In the genomic region with DNA sequence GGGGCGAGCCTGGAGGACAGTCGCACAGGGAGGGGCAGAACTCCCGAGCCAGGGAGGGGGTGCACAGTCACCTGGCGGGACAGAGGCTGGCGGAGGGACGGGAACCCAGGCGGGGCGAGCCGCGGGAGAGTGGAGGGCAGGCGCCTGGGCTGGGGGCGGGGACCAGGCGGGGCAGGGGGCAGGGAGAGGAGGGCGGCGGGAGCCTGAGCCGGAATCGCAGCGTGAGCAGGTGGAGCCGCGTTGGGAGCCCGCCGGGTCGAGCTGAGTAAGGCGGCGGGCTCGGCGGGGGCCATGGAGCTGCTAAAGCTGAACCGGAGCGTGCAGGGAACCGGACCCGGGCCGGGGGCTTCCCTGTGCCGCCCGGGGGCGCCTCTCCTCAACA, we compare ENCODE assay signal across 9 cellular contexts. TPM values are rescaled to one million over a fixed set of nuclear protein-coding genes. Genes with fewer than 3 reads are reported as not detected.
DNase-seq lines count a peak whose midpoint lies in the region; ATAC-seq, FAIRE-seq and TF ChIP-seq lines count a peak whose summit lies in the region.
"Had no signal": no experiment of that assay in that cellular context is flagged by ENCODE, and none has a peak within 500 bp of the region (broad histone marks: within the 10 kb centered on the region; RNA-seq: fewer than 3 reads in every experiment).

Gene CCKBR, plus strand, starts transcription at position 201 of the 382 bp plus-strand sequence. Its CDS starts 91 bp downstream, at position 292.

- peaks cover 5% of the 10 kb centered on the region for H3K4me1 ChIP-seq in astrocyte (ENCODE audit: insufficient read depth, low read length)
- H3K4me1 ChIP-seq in subcutaneous abdominal adipose tissue (ENCODE audit: control insufficient read depth in 5 of 5, insufficient read depth in 5 of 5, low read length in 5 of 5) = peaks cover 0 to 17% (median 12%) of the 10 kb centered on the region in 5 donors
- H3K4me1 ChIP-seq: SJSA1 had no signal

- H3K9me3 ChIP-seq in astrocyte (ENCODE audit: insufficient read depth, low read depth, low read length) (no peaks in the 10 kb centered on the region), subcutaneous abdominal adipose tissue (ENCODE audit: control insufficient read depth in 5 of 5, low read length in 5 of 5) (no peaks in the 10 kb centered on the region)
- H3K9me3 ChIP-seq: SJSA1 had no signal

- peaks cover 14% of the 10 kb centered on the region for H3K27me3 Mint-ChIP-seq in astrocyte (ENCODE audit: low read depth, unreplicated experiment)

- no peaks in the 10 kb centered on the region for H3K9me3 Mint-ChIP-seq in astrocyte (ENCODE audit: unreplicated experiment)

- H3K36me3 Mint-ChIP-seq in astrocyte (ENCODE audit: low read depth, unreplicated experiment) = no peaks in the 10 kb centered on the region

- H3K79me2 ChIP-seq in astrocyte (ENCODE audit: insufficient read depth, low read length) = no peaks in the 10 kb centered on the region

- peak within 1 kb of the TSS; percentile 73 for H3K4me3 Mint-ChIP-seq in astrocyte (ENCODE audit: unreplicated experiment)

- H2AFZ ChIP-seq in astrocyte (ENCODE audit: low read depth, low read length) = peak within 1 kb of the TSS; percentile 45

- FAIRE-seq in astrocyte (lab: Jason Lieb, UNC) (no peak), H54 (lab: Jason Lieb, UNC) (no peak)

- TF ChIP-seq POLR2A in H54 (IDR thresholded peaks at IDR 0.05; ENCODE audit: low read depth, low read length) = no peak

- peak; percentile 50 for DNase-seq in stimulated activated CD4-positive, alpha-beta T cell treated with anti-CD3 and anti-CD28 coated beads, Interleukin-15, amount 100 ng/mL, for 24 hours
- DNase-seq in stimulated activated CD4-positive, alpha-beta T cell treated with anti-CD3 and anti-CD28 coated beads, Interleukin-2, amount 100 ng/mL, for 48 hours = no peak
- DNase-seq in astrocyte (ENCODE audit: low read depth) (no peak), left kidney (ENCODE audit: low read depth, low spot score) (peak; percentile 73), inferior parietal cortex (ENCODE audit: extremely low spot score) (no peak), H54 (ENCODE audit: insufficient read length, low spot score) (no peak)

- H3K4me1 Mint-ChIP-seq in astrocyte (ENCODE audit: low read depth, unreplicated experiment) = peaks cover 3% of the 10 kb centered on the region

- no peak for TF ChIP-seq CTCF in astrocyte (IDR thresholded peaks at IDR 0.05; ENCODE audit: insufficient read depth, low read depth, low read length)

- peak within 1 kb of the TSS; percentile 77 for H3K4me2 ChIP-seq in astrocyte (ENCODE audit: low read length)

- H3K9ac ChIP-seq in astrocyte (ENCODE audit: low read length) = no peak within 1 kb of the TSS
- H3K9ac ChIP-seq in subcutaneous abdominal adipose tissue (ENCODE audit: low read length in 5 of 5) = peak within 1 kb of the TSS in 1 of 5 donors; percentile 40

- no peaks in the 10 kb centered on the region for H4K20me1 ChIP-seq in astrocyte (ENCODE audit: insufficient read depth, low read length)

- no peak within 1 kb of the TSS for H3K4me3 ChIP-seq in astrocyte (ENCODE audit: insufficient read depth, low read depth, low read length)
- H3K4me3 ChIP-seq in subcutaneous abdominal adipose tissue (ENCODE audit: low read depth in 1 of 5, low read length in 5 of 5) = peak within 1 kb of the TSS; percentile 53 to 70 (median 55)
- H3K4me3 ChIP-seq: SJSA1 had no signal

- H3K36me3 ChIP-seq in astrocyte (ENCODE audit: insufficient read depth, low read length) = no peaks in the 10 kb centered on the region
- no peaks in the 10 kb centered on the region for H3K36me3 ChIP-seq in subcutaneous abdominal adipose tissue (ENCODE audit: control insufficient read depth in 5 of 5, insufficient read depth in 5 of 5, low read length in 5 of 5)
- H3K36me3 ChIP-seq: SJSA1 had no signal

- no peak for ATAC-seq in GM19467 (IDR thresholded peaks at IDR 0.05; ENCODE audit: unreplicated experiment)

- H3K27ac ChIP-seq in astrocyte (ENCODE audit: low read depth, low read length) = no peak within 1 kb of the TSS
- H3K27ac ChIP-seq in subcutaneous abdominal adipose tissue (ENCODE audit: low read depth, low read length) = no peak within 1 kb of the TSS
- H3K27ac ChIP-seq: SJSA1 had no signal

- H3K27ac Mint-ChIP-seq in astrocyte (ENCODE audit: unreplicated experiment) = no peak within 1 kb of the TSS

- H3K27me3 ChIP-seq in astrocyte (ENCODE audit: insufficient read depth, low read length) (peaks cover 62% of the 10 kb centered on the region), subcutaneous abdominal adipose tissue (ENCODE audit: control insufficient read depth in 5 of 5, insufficient read depth in 4 of 5, low read length in 5 of 5) (peaks cover 20 to 46% (median 29%) of the 10 kb centered on the region in 5 donors)
- H3K27me3 ChIP-seq: SJSA1 had no signal

RNA-seq across cellular contexts. Expression of gene CCKBR, which starts in this region (rescaled TPM):
- total RNA-seq in astrocyte = 1.8 and 7.6 TPM in 2 replicates
- total RNA-seq: SJSA1 had no signal

Comparison
In these comparisons a context has a peak if more than half of its experiments do, and no peak if none do; other contexts are left out.
1. DNase-seq: peak in stimulated activated CD4-positive, alpha-beta T cell treated with anti-CD3 and anti-CD28 coated beads, Interleukin-15, amount 100 ng/mL, for 24 hours (single experiment) and left kidney (single experiment); none in stimulated activated CD4-positive, alpha-beta T cell treated with anti-CD3 and anti-CD28 coated beads, Interleukin-2, amount 100 ng/mL, for 48 hours (0 of 2), astrocyte (single experiment), inferior parietal cortex (single experiment) and H54 (single experiment).